21 cellular contexts compared by ENCODE assay signal in the genomic region with DNA sequence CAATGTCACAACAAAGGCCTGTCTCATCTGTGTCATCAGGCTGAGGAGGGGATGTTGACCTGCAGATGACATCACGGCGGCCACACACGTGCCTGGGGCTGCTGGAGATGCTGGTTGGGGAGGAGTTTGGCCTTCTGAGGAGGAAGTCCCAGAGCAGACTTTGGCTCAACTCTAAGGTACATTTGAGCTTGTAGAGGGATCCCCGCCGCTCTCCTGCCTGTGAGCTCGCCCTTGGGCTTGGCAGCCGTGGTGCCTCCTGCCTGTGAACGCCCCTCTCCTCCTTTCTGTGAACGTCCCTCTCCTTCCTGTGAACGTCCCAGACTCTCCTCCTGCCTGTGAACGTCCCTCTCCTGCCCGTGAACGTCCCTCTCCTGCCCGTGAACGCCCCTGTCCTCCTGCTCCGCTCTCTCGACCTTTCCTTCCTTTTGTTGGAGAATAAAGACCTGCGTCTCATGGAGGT.
A peak's percentile ranks its signal among the peaks of the same experiment; 100 is the strongest.
DNase-seq lines count a peak whose midpoint lies in the region; ATAC-seq, FAIRE-seq and TF ChIP-seq lines count a peak whose summit lies in the region.
"Had no signal": no experiment of that assay in that cellular context is flagged by ENCODE, and none has a peak within 500 bp of the region (broad histone marks: within the 10 kb centered on the region; RNA-seq: fewer than 3 reads in every experiment).

No MANE protein-coding gene starts in this region.

- no peak overlapping the region for H3K27ac ChIP-seq in A549
- H3K27ac ChIP-seq in CD4-positive, alpha-beta memory T cell (ENCODE audit: low read depth, low read length) = no peak overlapping the region
- H3K27ac ChIP-seq: PC-9, upper lobe of left lung had no signal

- H3K9me3 ChIP-seq in A549 (no peaks in the 10 kb centered on the region), T-helper 17 cell (ENCODE audit: control insufficient read depth, low read length, poor library complexity, severe bottlenecking) (no peaks in the 10 kb centered on the region)
- H3K9me3 ChIP-seq in CD4-positive, alpha-beta memory T cell (ENCODE audit: control insufficient read depth in 1 of 2, low read length in 2 of 2) = no peaks in the 10 kb centered on the region
- H3K9me3 ChIP-seq: MG63, upper lobe of left lung had no signal

- no peak; a peak in 1 of 6 replicates for ATAC-seq in A549
- no peak for ATAC-seq in T-helper 17 cell
- ATAC-seq in HG02981 (IDR thresholded peaks at IDR 0.05; ENCODE audit: unreplicated experiment) = no peak
- ATAC-seq in GM19463 (IDR thresholded peaks at IDR 0.05; ENCODE audit: unreplicated experiment) = no peak
- ATAC-seq: HCT116, right cardiac atrium had no signal

- H3K4me1 ChIP-seq in A549 = no peaks in the 10 kb centered on the region
- H3K4me1 ChIP-seq in CD4-positive, alpha-beta memory T cell (ENCODE audit: insufficient read depth, low read length) = no peaks in the 10 kb centered on the region
- H3K4me1 ChIP-seq: upper lobe of left lung had no signal

- peak overlapping the region in 5 of 7 donors; percentile 48 to 75 (median 68) for H3K27ac Mint-ChIP-seq in CD4-positive, alpha-beta memory T cell
- no peak overlapping the region for H3K27ac Mint-ChIP-seq in T-helper 17 cell
- H3K27ac Mint-ChIP-seq: activated B cell treated with CpG ODN at 0.5 μM for 24 hours, immature natural killer cell had no signal

- TF ChIP-seq POLR2A in A549 (IDR thresholded peaks at IDR 0.05; ENCODE audit: low read length) = no peak

- no peaks in the 10 kb centered on the region for H3K27me3 ChIP-seq in CD4-positive, alpha-beta memory T cell (ENCODE audit: insufficient read depth, low read length)
- H3K27me3 ChIP-seq: MG63, upper lobe of left lung had no signal

- peak overlapping the region in 7 of 8 donors; percentile 9 to 63 (median 46) for H3K4me3 Mint-ChIP-seq in CD4-positive, alpha-beta memory T cell
- peak overlapping the region; percentile 43 for H3K4me3 Mint-ChIP-seq in T-helper 17 cell
- H3K4me3 Mint-ChIP-seq: activated B cell treated with CpG ODN at 0.5 μM for 24 hours, immature natural killer cell had no signal

- CTCF ChIA-PET in A549 (lab: Yijun Ruan, JAX) = no interaction called here
- CTCF ChIA-PET in CD4-positive, alpha-beta memory T cell (lab: Charles Lee; ENCODE audit: partially characterized antibody) = no interaction called here

- peaks cover 1 to 9% of the 10 kb centered on the region in 2 donors for H3K27me3 Mint-ChIP-seq in CD4-positive, alpha-beta memory T cell
- peaks cover 5% of the 10 kb centered on the region for H3K27me3 Mint-ChIP-seq in T-helper 17 cell

- no peak overlapping the region for H3K4me2 ChIP-seq in A549
- H3K4me2 ChIP-seq: PC-9 had no signal

- no peak for TF ChIP-seq CTCF in A549 (IDR thresholded peaks at IDR 0.05)

- peaks cover 0 to 3% (median 0%) of the 10 kb centered on the region in 8 donors for H3K9me3 Mint-ChIP-seq in CD4-positive, alpha-beta memory T cell
- H3K9me3 Mint-ChIP-seq: immature natural killer cell had no signal

- H3K36me3 Mint-ChIP-seq in CD4-positive, alpha-beta memory T cell = peaks cover 0 to 5% of the 10 kb centered on the region in 2 donors
- no peaks in the 10 kb centered on the region for H3K36me3 Mint-ChIP-seq in T-helper 17 cell (ENCODE audit: low read depth)
- H3K36me3 Mint-ChIP-seq: immature natural killer cell had no signal

- POLR2A ChIA-PET in A549 (lab: Yijun Ruan, JAX) = no interaction called here
- POLR2A ChIA-PET in CD4-positive, alpha-beta memory T cell (lab: Charles Lee; ENCODE audit: partially characterized antibody) = no interaction called here

- 57% methylated on average over 18 of the region's 18 CpGs for WGBS in A549 (ENCODE audit: missing lambda C conversion rate)

- intact Hi-C loops in CD4-positive, alpha-beta memory T cell (cut with micrococcal nuclease) = no loop called here

- TF ChIP-seq RAD21 in A549 (conservative IDR thresholded peaks at IDR 0.05 in 1 of 2, IDR thresholded peaks at IDR 0.05 in 1 of 2) = no peak

- H3K4me3 ChIP-seq in A549 = no peak overlapping the region
- H3K4me3 ChIP-seq in CD4-positive, alpha-beta memory T cell (ENCODE audit: low read length in 2 of 2) = no peak overlapping the region
- H3K4me3 ChIP-seq: MG63, PC-9, upper lobe of left lung had no signal

- H3K36me3 ChIP-seq in CD4-positive, alpha-beta memory T cell (ENCODE audit: insufficient read depth, low read length) = no peaks in the 10 kb centered on the region
- H3K36me3 ChIP-seq: MG63, upper lobe of left lung had no signal

- no peak for FAIRE-seq in A549 (lab: Jason Lieb, UNC)

- no peak for TF ChIP-seq EP300 in A549 (IDR thresholded peaks at IDR 0.05)

- H3K4me1 Mint-ChIP-seq in CD4-positive, alpha-beta memory T cell = peaks cover 0 to 2% (median 0%) of the 10 kb centered on the region in 4 donors
- H3K4me1 Mint-ChIP-seq in T-helper 17 cell = peaks cover 2% of the 10 kb centered on the region
- H3K4me1 Mint-ChIP-seq: activated B cell treated with CpG ODN at 0.5 μM for 24 hours, immature natural killer cell had no signal

- DNase-seq in A549 (ENCODE audit: low read depth in 1 of 2, low spot score in 1 of 2) = peak; percentile 21 to 30
- DNase-seq in CD4-positive, alpha-beta memory T cell = no peak
- DNase-seq in T-helper 17 cell = no peak
- peak; percentile 46 for DNase-seq in islet precursor cell
- DNase-seq in stimulated activated CD4-positive, alpha-beta T cell treated with anti-CD3 and anti-CD28 coated beads, Interleukin-1b, Interleukin-23, amount 100 ng/mL, for 48 hours = no peak
- DNase-seq in midbrain (lab: John Stamatoyannopoulos, UW) = no peak
- DNase-seq: activated B cell treated with CpG ODN at 0.5 μM for 24 hours, amniotic stem cell, dermis blood vessel endothelial cell, immature natural killer cell, MG63, NCI-H1694 treated with DMSO at 0.1 percent for 48 hours, NCI-H226, NCI-H82, occipital lobe, PC-9, right cardiac atrium had no signal

TF ChIP-seq in A549, 52 proteins besides CTCF, POLR2A, EP300 and RAD21:
- no peak for TF ChIP-seq SREBF2 (IDR thresholded peaks at IDR 0.05)
- TF ChIP-seq, protein P1, sequence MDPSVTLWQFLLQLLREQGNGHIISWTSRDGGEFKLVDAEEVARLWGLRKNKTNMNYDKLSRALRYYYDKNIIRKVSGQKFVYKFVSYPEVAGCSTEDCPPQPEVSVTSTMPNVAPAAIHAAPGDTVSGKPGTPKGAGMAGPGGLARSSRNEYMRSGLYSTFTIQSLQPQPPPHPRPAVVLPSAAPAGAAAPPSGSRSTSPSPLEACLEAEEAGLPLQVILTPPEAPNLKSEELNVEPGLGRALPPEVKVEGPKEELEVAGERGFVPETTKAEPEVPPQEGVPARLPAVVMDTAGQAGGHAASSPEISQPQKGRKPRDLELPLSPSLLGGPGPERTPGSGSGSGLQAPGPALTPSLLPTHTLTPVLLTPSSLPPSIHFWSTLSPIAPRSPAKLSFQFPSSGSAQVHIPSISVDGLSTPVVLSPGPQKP (IDR thresholded peaks at IDR 0.05; ENCODE audit: low read depth, low read length) = no peak
- TF ChIP-seq POLR2AphosphoS2 (conservative IDR thresholded peaks at IDR 0.05; ENCODE audit: low read length) = no peak
- TF ChIP-seq RCOR1 (IDR thresholded peaks at IDR 0.05; ENCODE audit: low read depth, low read length) = no peak
- no peak for TF ChIP-seq GATA3 (IDR thresholded peaks at IDR 0.05; ENCODE audit: borderline replicate concordance)
- TF ChIP-seq RNF2 (IDR thresholded peaks at IDR 0.05; ENCODE audit: borderline replicate concordance, low read depth) = no peak
- no peak for TF ChIP-seq ESRRA (IDR thresholded peaks at IDR 0.05; ENCODE audit: borderline replicate concordance, low read length)
- no peak for TF ChIP-seq FOSB (CRISPR knock-in tag; IDR thresholded peaks at IDR 0.05)
- no peak for TF ChIP-seq CBX8 (IDR thresholded peaks at IDR 0.05)
- TF ChIP-seq, protein P2, sequence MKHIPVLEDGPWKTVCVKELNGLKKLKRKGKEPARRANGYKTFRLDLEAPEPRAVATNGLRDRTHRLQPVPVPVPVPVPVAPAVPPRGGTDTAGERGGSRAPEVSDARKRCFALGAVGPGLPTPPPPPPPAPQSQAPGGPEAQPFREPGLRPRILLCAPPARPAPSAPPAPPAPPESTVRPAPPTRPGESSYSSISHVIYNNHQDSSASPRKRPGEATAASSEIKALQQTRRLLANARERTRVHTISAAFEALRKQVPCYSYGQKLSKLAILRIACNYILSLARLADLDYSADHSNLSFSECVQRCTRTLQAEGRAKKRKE (CRISPR knock-in tag; IDR thresholded peaks at IDR 0.05; ENCODE audit: low read depth) = no peak
- TF ChIP-seq, protein P3, sequence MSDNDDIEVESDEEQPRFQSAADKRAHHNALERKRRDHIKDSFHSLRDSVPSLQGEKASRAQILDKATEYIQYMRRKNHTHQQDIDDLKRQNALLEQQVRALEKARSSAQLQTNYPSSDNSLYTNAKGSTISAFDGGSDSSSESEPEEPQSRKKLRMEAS (IDR thresholded peaks at IDR 0.05) = no peak

Comparison
In these comparisons a context has a peak if more than half of its experiments do, and no peak if none do; other contexts are left out.
1. DNase-seq: peak in A549 (2 of 2) and islet precursor cell (single experiment); none in CD4-positive, alpha-beta memory T cell (0 of 5), T-helper 17 cell (0 of 3), stimulated activated CD4-positive, alpha-beta T cell treated with anti-CD3 and anti-CD28 coated beads, Interleukin-1b, Interleukin-23, amount 100 ng/mL, for 48 hours (single experiment) and midbrain (single experiment).